ENCODE assay signal across 1 cellular context in the genomic region with DNA sequence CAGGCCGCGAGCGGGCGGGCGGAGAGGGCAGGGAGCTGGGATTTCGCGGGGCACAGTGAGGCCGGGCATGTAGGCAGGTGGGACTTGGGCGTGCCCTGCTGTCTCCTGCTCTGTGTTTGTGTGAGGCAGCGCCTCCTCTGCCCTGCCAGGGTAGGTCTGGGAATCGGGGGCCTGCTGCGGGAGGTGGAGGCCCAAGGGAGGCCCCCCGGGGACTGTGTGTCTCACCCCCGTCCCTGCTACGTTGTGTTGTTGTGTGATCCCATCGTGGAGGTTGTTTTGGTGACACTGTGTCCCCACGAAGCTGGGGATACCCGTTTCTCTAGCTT.
TF ChIP-seq lines count a peak whose summit lies in the region.

No MANE protein-coding gene starts in this region.

TF ChIP-seq in liver, 16 proteins besides CTCF, POLR2A, EP300 and RAD21 (continued from another document):
- TF ChIP-seq, protein P1, sequence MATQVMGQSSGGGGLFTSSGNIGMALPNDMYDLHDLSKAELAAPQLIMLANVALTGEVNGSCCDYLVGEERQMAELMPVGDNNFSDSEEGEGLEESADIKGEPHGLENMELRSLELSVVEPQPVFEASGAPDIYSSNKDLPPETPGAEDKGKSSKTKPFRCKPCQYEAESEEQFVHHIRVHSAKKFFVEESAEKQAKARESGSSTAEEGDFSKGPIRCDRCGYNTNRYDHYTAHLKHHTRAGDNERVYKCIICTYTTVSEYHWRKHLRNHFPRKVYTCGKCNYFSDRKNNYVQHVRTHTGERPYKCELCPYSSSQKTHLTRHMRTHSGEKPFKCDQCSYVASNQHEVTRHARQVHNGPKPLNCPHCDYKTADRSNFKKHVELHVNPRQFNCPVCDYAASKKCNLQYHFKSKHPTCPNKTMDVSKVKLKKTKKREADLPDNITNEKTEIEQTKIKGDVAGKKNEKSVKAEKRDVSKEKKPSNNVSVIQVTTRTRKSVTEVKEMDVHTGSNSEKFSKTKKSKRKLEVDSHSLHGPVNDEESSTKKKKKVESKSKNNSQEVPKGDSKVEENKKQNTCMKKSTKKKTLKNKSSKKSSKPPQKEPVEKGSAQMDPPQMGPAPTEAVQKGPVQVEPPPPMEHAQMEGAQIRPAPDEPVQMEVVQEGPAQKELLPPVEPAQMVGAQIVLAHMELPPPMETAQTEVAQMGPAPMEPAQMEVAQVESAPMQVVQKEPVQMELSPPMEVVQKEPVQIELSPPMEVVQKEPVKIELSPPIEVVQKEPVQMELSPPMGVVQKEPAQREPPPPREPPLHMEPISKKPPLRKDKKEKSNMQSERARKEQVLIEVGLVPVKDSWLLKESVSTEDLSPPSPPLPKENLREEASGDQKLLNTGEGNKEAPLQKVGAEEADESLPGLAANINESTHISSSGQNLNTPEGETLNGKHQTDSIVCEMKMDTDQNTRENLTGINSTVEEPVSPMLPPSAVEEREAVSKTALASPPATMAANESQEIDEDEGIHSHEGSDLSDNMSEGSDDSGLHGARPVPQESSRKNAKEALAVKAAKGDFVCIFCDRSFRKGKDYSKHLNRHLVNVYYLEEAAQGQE (IDR thresholded peaks at IDR 0.05) = no peak
- TF ChIP-seq TAF1 (conservative IDR thresholded peaks at IDR 0.05) = no peak
- no peak for TF ChIP-seq HNF4G (IDR thresholded peaks at IDR 0.05)
- no peak for TF ChIP-seq JUND (IDR thresholded peaks at IDR 0.05)
- TF ChIP-seq, protein P2, sequence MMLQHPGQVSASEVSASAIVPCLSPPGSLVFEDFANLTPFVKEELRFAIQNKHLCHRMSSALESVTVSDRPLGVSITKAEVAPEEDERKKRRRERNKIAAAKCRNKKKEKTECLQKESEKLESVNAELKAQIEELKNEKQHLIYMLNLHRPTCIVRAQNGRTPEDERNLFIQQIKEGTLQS (IDR thresholded peaks at IDR 0.05) = no peak
